1 cellular context compared by ENCODE assay signal in genomic region chr10:65396997-65397396, GRCh38.
TF ChIP-seq lines count a peak whose summit lies in the region.

No MANE protein-coding gene starts in this region.

TF ChIP-seq in SK-N-SH, 30 proteins besides CTCF, POLR2A, EP300 and RAD21 (continued from another document):
- no peak for TF ChIP-seq ZBTB33 (IDR thresholded peaks at IDR 0.05; ENCODE audit: borderline replicate concordance, low read depth)
- no peak for TF ChIP-seq IRF3 (IDR thresholded peaks at IDR 0.05; ENCODE audit: low read depth, low read length)
- TF ChIP-seq POLR2AphosphoS5 (IDR thresholded peaks at IDR 0.05; ENCODE audit: low read depth, low read length) = no peak
- no peak for TF ChIP-seq YY1 (IDR thresholded peaks at IDR 0.05; ENCODE audit: low read depth)
- TF ChIP-seq NRF1 (IDR thresholded peaks at IDR 0.05; ENCODE audit: low read depth, low read length) = no peak
- TF ChIP-seq REST (IDR thresholded peaks at IDR 0.05; ENCODE audit: low read depth, low read length) = no peak
- TF ChIP-seq GATA2 (CRISPR knock-in tag; IDR thresholded peaks at IDR 0.05) = no peak
- TF ChIP-seq USF1 (IDR thresholded peaks at IDR 0.05; ENCODE audit: borderline replicate concordance, low read depth) = no peak
- TF ChIP-seq FOXJ3 (CRISPR knock-in tag; IDR thresholded peaks at IDR 0.05) = no peak
- no peak for TF ChIP-seq TAF1 (IDR thresholded peaks at IDR 0.05; ENCODE audit: borderline replicate concordance, low read depth, low read length)
- no peak for TF ChIP-seq USF2 (IDR thresholded peaks at IDR 0.05; ENCODE audit: borderline replicate concordance, low read depth, low read length)
- TF ChIP-seq SIN3A (IDR thresholded peaks at IDR 0.05; ENCODE audit: borderline replicate concordance, low read depth, low read length) = no peak
- no peak for TF ChIP-seq CHD2 (IDR thresholded peaks at IDR 0.05; ENCODE audit: low read length, partially characterized antibody)
- no peak for TF ChIP-seq MAX (IDR thresholded peaks at IDR 0.05; ENCODE audit: low read depth)
- TF ChIP-seq FOSL2 (IDR thresholded peaks at IDR 0.05; ENCODE audit: borderline replicate concordance, low read depth) = no peak
